ENCODE assay signal across 1 cellular context in genomic region chr3:184737641-184738518, GRCh38.
A peak's percentile ranks its signal among the peaks of the same experiment; 100 is the strongest.
TF ChIP-seq lines count a peak whose summit lies in the region.

No MANE protein-coding gene starts in this region.

TF ChIP-seq in SK-N-SH, 30 proteins besides CTCF, POLR2A, EP300 and RAD21 (continued from another document):
- TF ChIP-seq REST (IDR thresholded peaks at IDR 0.05; ENCODE audit: low read depth, low read length) (no peak), TCF12 (IDR thresholded peaks at IDR 0.05) (peak; percentile 29; the same call in 1 of the 2 replicates), RCOR1 (IDR thresholded peaks at IDR 0.05; ENCODE audit: low read length) (no peak)
TF ChIP-seq in SK-N-SH: peak in this region for 3.
